In genomic region chr11:119335655-119336543, GRCh38 we compare ENCODE assay signal across 10 cellular contexts. TPM values are rescaled to one million over a fixed set of nuclear protein-coding genes. Genes with fewer than 3 reads are reported as not detected.
DNase-seq lines count a peak whose midpoint lies in the region; ATAC-seq and TF ChIP-seq lines count a peak whose summit lies in the region.
"Had no signal": no experiment of that assay in that cellular context is flagged by ENCODE, and none has a peak within 500 bp of the region (broad histone marks: within the 10 kb centered on the region; RNA-seq: fewer than 3 reads in every experiment).

No MANE protein-coding gene starts in this region.

- ATAC-seq in SK-N-SH treated with all-trans-retinoic acid at 6 μM for 48 hours (no peak), gastrocnemius medialis (peak; percentile 12 to 26)

- H3K36me3 Mint-ChIP-seq in glutamatergic neuron (ENCODE audit: unreplicated experiment): no peaks in the 10 kb centered on the region

- H3K4me1 Mint-ChIP-seq in glutamatergic neuron (ENCODE audit: low read depth, unreplicated experiment): peaks cover 10% of the 10 kb centered on the region

- H3K4me3 ChIP-seq in SK-N-SH (ENCODE audit: low read depth in 2 of 2, low read length in 1 of 2) (peak overlapping the region; percentile 84 to 96), SJSA1 (peak overlapping the region; percentile 69), gastrocnemius medialis (peak overlapping the region; percentile 80 to 99 (median 93))

- H3K27me3 Mint-ChIP-seq in glutamatergic neuron (ENCODE audit: unreplicated experiment): peaks cover 6% of the 10 kb centered on the region

- H2AFZ ChIP-seq in SK-N-SH (ENCODE audit: low read depth): no peak overlapping the region

- no peak overlapping the region for H3K27ac ChIP-seq in SK-N-SH (ENCODE audit: low read depth in 2 of 2, low read length in 1 of 2)
- no peak overlapping the region for H3K27ac ChIP-seq in SJSA1
- H3K27ac ChIP-seq in gastrocnemius medialis: peak overlapping the region; percentile 91 to 98 (median 96)

- H3K27me3 ChIP-seq in SK-N-SH (ENCODE audit: insufficient read depth) (no peaks in the 10 kb centered on the region), SJSA1 (replicated peaks) (no peaks in the 10 kb centered on the region), gastrocnemius medialis (peaks cover 4 to 7% (median 7%) of the 10 kb centered on the region in 3 donors)

- no peaks in the 10 kb centered on the region for H4K20me1 ChIP-seq in SK-N-SH (ENCODE audit: insufficient read depth)

- TF ChIP-seq RAD21 in SK-N-SH (IDR thresholded peaks at IDR 0.05; ENCODE audit: low read length): no peak

- no peak overlapping the region for H3K27ac Mint-ChIP-seq in glutamatergic neuron (ENCODE audit: unreplicated experiment)

- peaks cover 16 to 41% of the 10 kb centered on the region in 2 experiments; a peak in 3 of 4 replicates for H3K4me1 ChIP-seq in SK-N-SH (ENCODE audit: control insufficient read depth in 1 of 2, insufficient read depth in 2 of 2, low read depth in 1 of 2, low read length in 1 of 2)
- H3K4me1 ChIP-seq in SJSA1 (replicated peaks): peaks cover 50% of the 10 kb centered on the region
- peaks cover 39 to 50% of the 10 kb centered on the region in 2 donors for H3K4me1 ChIP-seq in gastrocnemius medialis

- H3F3A ChIP-seq in SK-N-SH (replicated peaks; ENCODE audit: insufficient read depth): peaks cover 6% of the 10 kb centered on the region

- TF ChIP-seq CTCF in SK-N-SH (IDR thresholded peaks at IDR 0.05): no peak
- TF ChIP-seq CTCF in glutamatergic neuron (IDR thresholded peaks at IDR 0.05; ENCODE audit: partially characterized antibody, unreplicated experiment): no peak
- no peak for TF ChIP-seq CTCF in gastrocnemius medialis (IDR thresholded peaks at IDR 0.05 in 4 of 5, conservative IDR thresholded peaks at IDR 0.05 in 1 of 5)

- POLR2A ChIA-PET in SK-N-SH (lab: Yijun Ruan, JAX): no interaction called here

- no peaks in the 10 kb centered on the region for H3K9me3 ChIP-seq in SK-N-SH
- H3K9me3 ChIP-seq in SJSA1 (replicated peaks): no peaks in the 10 kb centered on the region
- H3K9me3 ChIP-seq in gastrocnemius medialis: no peaks in the 10 kb centered on the region

- 89% methylated on average over 16 of the region's 30 CpGs for WGBS in SK-N-SH (ENCODE audit: low lambda C conversion rate)

- DNase-seq in SK-N-SH (no peak), SJSA1 (ENCODE audit: low read depth in 1 of 2, low spot score in 2 of 2) (no peak), glutamatergic neuron (no peak), gastrocnemius medialis (peak; percentile 68 to 86), NCI-H2029 (lab: John Stamatoyannopoulos, UW) (no peak), NCI-H82 (lab: John Stamatoyannopoulos, UW) (no peak)
- no peak for DNase-seq in stimulated activated CD4-positive, alpha-beta T cell treated with anti-CD3 and anti-CD28 coated beads, Interleukin-4, amount 100 ng/mL, for 4 hours

- CTCF ChIA-PET in SK-N-SH (lab: Yijun Ruan, JAX): interaction anchor here (0.8 to 5.2 kb wide), 6 partner anchors 8 to 191 kb away, joined by 3 to 45 read pairs (median 7); partner anchors contain the start of gene CBL

- no peaks in the 10 kb centered on the region for H3K9me2 ChIP-seq in SK-N-SH

- in situ Hi-C loops in gastrocnemius medialis (cut with MboI; ENCODE audit: low sequenced_read_pairs in 4 of 4): loop anchor here in 2 of 4 donors (10.0 kb wide), 2 partner anchors 139 to 141 kb away; no protein-coding TSS in a partner anchor

- H3K9ac ChIP-seq in SK-N-SH: no peak overlapping the region

- peaks cover 4% of the 10 kb centered on the region for H3K9me3 Mint-ChIP-seq in glutamatergic neuron (ENCODE audit: unreplicated experiment)

- H3K79me2 ChIP-seq in SK-N-SH (ENCODE audit: insufficient read depth): peaks cover 31% of the 10 kb centered on the region

- H3K36me3 ChIP-seq in SK-N-SH (replicated peaks in 1 of 2; ENCODE audit: control insufficient read depth in 1 of 2, insufficient read depth in 2 of 2, low read length in 1 of 2) (peaks cover 0 to 12% of the 10 kb centered on the region in 2 experiments), SJSA1 (peaks cover 22% of the 10 kb centered on the region), gastrocnemius medialis (no peaks in the 10 kb centered on the region)

- TF ChIP-seq POLR2A in gastrocnemius medialis (IDR thresholded peaks at IDR 0.05): peak in 1 of 2 donors; percentile 25

- peak overlapping the region; percentile 95 for H3K4me2 ChIP-seq in SK-N-SH

- TF ChIP-seq EP300 in SK-N-SH (IDR thresholded peaks at IDR 0.05; ENCODE audit: borderline replicate concordance in 1 of 2, low read depth in 1 of 2, low read length in 1 of 2): no peak

- H3K4me3 Mint-ChIP-seq in glutamatergic neuron (ENCODE audit: unreplicated experiment): peak overlapping the region; percentile 100

- intact Hi-C loops in gastrocnemius medialis (cut with DNase I; ENCODE audit: low total_unique reads): loop anchor here (2.0 to 5.0 kb wide), 3 partner anchors 45 to 234 kb away; partner anchors contain the start of genes CBL, DPAGT1 and USP2

TF ChIP-seq in SK-N-SH, 30 proteins besides CTCF, POLR2A, EP300 and RAD21 (continues in another document):
- TF ChIP-seq FOXM1 (IDR thresholded peaks at IDR 0.05; ENCODE audit: low read depth) (no peak), ELF1 (IDR thresholded peaks at IDR 0.05) (no peak), YY1 (IDR thresholded peaks at IDR 0.05; ENCODE audit: low read depth) (no peak), MXI1 (IDR thresholded peaks at IDR 0.05; ENCODE audit: low read depth, low read length) (no peak), SIN3A (IDR thresholded peaks at IDR 0.05; ENCODE audit: borderline replicate concordance, low read depth, low read length) (no peak), USF2 (IDR thresholded peaks at IDR 0.05; ENCODE audit: borderline replicate concordance, low read depth, low read length) (no peak), SMC3 (IDR thresholded peaks at IDR 0.05; ENCODE audit: low read depth, low read length) (no peak)

TF ChIP-seq in SK-N-SH treated with all-trans-retinoic acid at 6 μM for 48 hours, 23 proteins besides CTCF, POLR2A, EP300 and RAD21 (continues in another document):
- no peak for TF ChIP-seq TSHZ2 (CRISPR knock-in tag; IDR thresholded peaks at IDR 0.05)

RNA-seq across cellular contexts. Expression of gene RNF26, which starts 1.6 kb away (rescaled TPM):
- 26.6 and 31.9 TPM in 2 replicates for polyA plus RNA-seq in SK-N-SH (2012; rRNA removed)
- 14.5 and 21.8 TPM in 2 replicates for polyA plus RNA-seq in SK-N-SH (2012; cell fraction: cytosol; rRNA removed)
- 10.4 and 12.2 TPM in 2 replicates for polyA plus RNA-seq in SK-N-SH (2012; cell fraction: nucleus; rRNA removed)
- 2.2 and 3.4 TPM in 2 replicates for total RNA-seq in SJSA1 (2014; rRNA removed; shearing (Covaris generic))
- total RNA-seq in glutamatergic neuron (ENCODE audit: unreplicated experiment): 20.6 TPM
- total RNA-seq in gastrocnemius medialis: 1 to 10 TPM; 3.8 to 5.1 (median 4.7) TPM

RNA-seq across cellular contexts. Expression of gene C1QTNF5, which starts 4.8 kb away (rescaled TPM):
- 0.71 and 0.76 TPM in 2 replicates for polyA plus RNA-seq in SK-N-SH (2012; rRNA removed)
- 0.53 and 0.84 TPM in 2 replicates for polyA plus RNA-seq in SK-N-SH (2012; cell fraction: cytosol; rRNA removed)
- 1.2 and 1.4 TPM in 2 replicates for polyA plus RNA-seq in SK-N-SH (2012; cell fraction: nucleus; rRNA removed)
- 0.11 TPM in 1 of 2 replicates, not detected in the other for total RNA-seq in SJSA1 (2014; rRNA removed; shearing (Covaris generic))
- total RNA-seq in glutamatergic neuron (ENCODE audit: unreplicated experiment) (0.32 TPM), gastrocnemius medialis (10 to 100 TPM in 1 of 4 donors, 1 to 10 TPM in 3; 4.0 to 16.0 (median 6.0) TPM)
- total RNA-seq: A172 had no signal

RNA-seq across cellular contexts. Expression of gene MFRP, which starts 10.6 kb away (rescaled TPM):
- polyA plus RNA-seq in SK-N-SH (2012; rRNA removed): not detected in 2 replicates
- not detected in 2 replicates for polyA plus RNA-seq in SK-N-SH (2012; cell fraction: cytosol; rRNA removed)
- polyA plus RNA-seq in SK-N-SH (2012; cell fraction: nucleus; rRNA removed): not detected in 2 replicates
- not detected in 2 replicates for total RNA-seq in SJSA1 (2014; rRNA removed; shearing (Covaris generic))
- not detected for total RNA-seq in glutamatergic neuron (ENCODE audit: unreplicated experiment)
- total RNA-seq in gastrocnemius medialis: not detected
- total RNA-seq: A172, subcutaneous adipose tissue had no signal

RNA-seq across cellular contexts. Expression of gene MCAM, which starts 19.0 kb away (rescaled TPM):
- polyA plus RNA-seq in SK-N-SH (2012; rRNA removed): 22.8 and 28.4 TPM in 2 replicates
- 10.9 and 18.9 TPM in 2 replicates for polyA plus RNA-seq in SK-N-SH (2012; cell fraction: cytosol; rRNA removed)
- 16.4 and 31.7 TPM in 2 replicates for polyA plus RNA-seq in SK-N-SH (2012; cell fraction: nucleus; rRNA removed)
- 272 and 358 TPM in 2 replicates for total RNA-seq in SJSA1 (2014; rRNA removed; shearing (Covaris generic))
- 11.4 TPM for total RNA-seq in glutamatergic neuron (ENCODE audit: unreplicated experiment)
- 100 to 1,000 TPM in 3 of 4 donors, 10 to 100 TPM in 1; 22.6 to 193 (median 123) TPM for total RNA-seq in gastrocnemius medialis

RNA-seq across cellular contexts. Expression of gene USP2, which starts 45.6 kb away (rescaled TPM):
- polyA plus RNA-seq in SK-N-SH (2012; rRNA removed): 0.81 and 0.97 TPM in 2 replicates
- 0.46 and 0.60 TPM in 2 replicates for polyA plus RNA-seq in SK-N-SH (2012; cell fraction: cytosol; rRNA removed)
- 1.6 TPM in 2 replicates for polyA plus RNA-seq in SK-N-SH (2012; cell fraction: nucleus; rRNA removed)
- total RNA-seq in SJSA1 (2014; rRNA removed; shearing (Covaris generic)): 0.21 TPM in 1 of 2 replicates, not detected in the other
- total RNA-seq in glutamatergic neuron (ENCODE audit: unreplicated experiment) (2.6 TPM), gastrocnemius medialis (100 to 1,000 TPM in 1 of 4 donors, 10 to 100 TPM in 3; 19.4 to 105 (median 46.0) TPM)
- total RNA-seq: A172 had no signal

Comparison
In these comparisons a context has a peak if more than half of its experiments do, and no peak if none do; other contexts are left out.
1. DNase-seq: peak in gastrocnemius medialis (2 of 2); none in SK-N-SH (single experiment), SJSA1 (0 of 2), glutamatergic neuron (single experiment), stimulated activated CD4-positive, alpha-beta T cell treated with anti-CD3 and anti-CD28 coated beads, Interleukin-4, amount 100 ng/mL, for 4 hours (0 of 2), NCI-H2029 (single experiment) and NCI-H82 (single experiment).
2. H3K27ac ChIP-seq: peak in gastrocnemius medialis (4 of 4); none in SK-N-SH (0 of 2) and SJSA1 (single experiment).
3. Peak in every context shown above with its lines, with median percentiles within 50 percentile points of each other: H3K4me3 ChIP-seq.